Comparison of ENCODE assay signal across 22 cellular contexts in genomic region chr14:20671597-20672283, GRCh38. TPM values are rescaled to one million over a fixed set of nuclear protein-coding genes. Genes with fewer than 3 reads are reported as not detected.
DNase-seq lines count a peak whose midpoint lies in the region; ATAC-seq, FAIRE-seq and TF ChIP-seq lines count a peak whose summit lies in the region.
"Had no signal": no experiment of that assay in that cellular context is flagged by ENCODE, and none has a peak within 500 bp of the region (broad histone marks: within the 10 kb centered on the region; RNA-seq: fewer than 3 reads in every experiment).

No MANE protein-coding gene starts in this region.

- H2AFZ ChIP-seq in Loucy (ENCODE audit: low read length) (0 out of 2 replicates have a peak overlapping the region, but pooled peaks have one; percentile 37), hepatocyte (no peak overlapping the region)

- ATAC-seq in sciatic nerve: no peak
- no peak for ATAC-seq in stimulated activated naive CD8-positive, alpha-beta T cell treated with anti-CD3 and anti-CD28 coated beads, Interleukin-15, amount 100 ng/mL, for 72 hours
- ATAC-seq: effector memory CD8-positive, alpha-beta T cell; naive thymus-derived CD8-positive, alpha-beta T cell had no signal

- no peaks in the 10 kb centered on the region; the same call in 1 of the 2 replicates for H3F3A ChIP-seq in Loucy (ENCODE audit: low read depth)

- no peak overlapping the region for H3K9ac ChIP-seq in Loucy (ENCODE audit: low read depth, low read length, poor library complexity, severe bottlenecking)
- H3K9ac ChIP-seq: KMS-11 had no signal

- H3K27ac Mint-ChIP-seq in stimulated activated naive CD8-positive, alpha-beta T cell treated with anti-CD3 and anti-CD28 coated beads, Interleukin-15, amount 100 ng/mL, for 72 hours: no peak overlapping the region
- H3K27ac Mint-ChIP-seq: effector memory CD8-positive, alpha-beta T cell had no signal

- 47% methylated on average over 4 of the region's 4 CpGs for WGBS in hepatocyte (ENCODE audit: low lambda C conversion rate, missing lambda C conversion rate)

- peak overlapping the region; percentile 4 for H3K27ac ChIP-seq in hepatocyte
- H3K27ac ChIP-seq: HL-60, KMS-11, vagina had no signal

- H3K4me1 Mint-ChIP-seq in stimulated activated naive CD8-positive, alpha-beta T cell treated with anti-CD3 and anti-CD28 coated beads, Interleukin-15, amount 100 ng/mL, for 72 hours: peaks cover 28% of the 10 kb centered on the region

- H3K27me3 Mint-ChIP-seq in stimulated activated naive CD8-positive, alpha-beta T cell treated with anti-CD3 and anti-CD28 coated beads, Interleukin-15, amount 100 ng/mL, for 72 hours: no peaks in the 10 kb centered on the region
- H3K27me3 Mint-ChIP-seq: effector memory CD8-positive, alpha-beta T cell had no signal

- FAIRE-seq in GM19239 (lab: Jason Lieb, UNC): peak; percentile 42

- no peak for TF ChIP-seq CTCF in Loucy (conservative IDR thresholded peaks at IDR 0.05; ENCODE audit: low read length)
- no peak for TF ChIP-seq CTCF in hepatocyte (IDR thresholded peaks at IDR 0.05; ENCODE audit: poor library complexity)

- no peak overlapping the region for H3K4me3 Mint-ChIP-seq in stimulated activated naive CD8-positive, alpha-beta T cell treated with anti-CD3 and anti-CD28 coated beads, Interleukin-15, amount 100 ng/mL, for 72 hours
- H3K4me3 Mint-ChIP-seq: effector memory CD8-positive, alpha-beta T cell; naive thymus-derived CD8-positive, alpha-beta T cell had no signal

- H3K9me3 Mint-ChIP-seq in stimulated activated naive CD8-positive, alpha-beta T cell treated with anti-CD3 and anti-CD28 coated beads, Interleukin-15, amount 100 ng/mL, for 72 hours: peaks cover 0 to 5% of the 10 kb centered on the region in 2 donors
- H3K9me3 Mint-ChIP-seq: effector memory CD8-positive, alpha-beta T cell; naive thymus-derived CD8-positive, alpha-beta T cell had no signal

- H3K4me2 ChIP-seq in Loucy (ENCODE audit: low read depth, low read length, poor library complexity, severe bottlenecking) (peak overlapping the region; percentile 10), hepatocyte (no peak overlapping the region)
- H3K4me2 ChIP-seq: KMS-11 had no signal

- H3K4me3 ChIP-seq in Loucy (ENCODE audit: low read length, poor library complexity, severe bottlenecking) (no peak overlapping the region), hepatocyte (no peak overlapping the region)
- H3K4me3 ChIP-seq: vagina had no signal

- H3K79me2 ChIP-seq in Loucy (ENCODE audit: insufficient read depth, low read length): no peaks in the 10 kb centered on the region
- H3K79me2 ChIP-seq in hepatocyte: no peaks in the 10 kb centered on the region

- peaks cover 25% of the 10 kb centered on the region for H3K4me1 ChIP-seq in Loucy (ENCODE audit: insufficient read depth, low read length, poor library complexity, severe bottlenecking)
- no peaks in the 10 kb centered on the region for H3K4me1 ChIP-seq in hepatocyte (ENCODE audit: insufficient read depth)
- H3K4me1 ChIP-seq: Caco-2, vagina had no signal

- H3K9me3 ChIP-seq in Loucy (ENCODE audit: insufficient read depth, low read depth, low read length) (no peaks in the 10 kb centered on the region), hepatocyte (ENCODE audit: low read depth) (no peaks in the 10 kb centered on the region)
- H3K9me3 ChIP-seq: Caco-2, vagina had no signal

- intact Hi-C loops in sciatic nerve (cut with DNase I): no loop called here

- H3K27me3 ChIP-seq in Loucy (ENCODE audit: insufficient read depth, low read length, poor library complexity, severe bottlenecking) (no peaks in the 10 kb centered on the region), hepatocyte (peaks cover 7% of the 10 kb centered on the region)
- H3K27me3 ChIP-seq: vagina had no signal

- H4K20me1 ChIP-seq in Loucy (ENCODE audit: insufficient read depth, low read length, poor library complexity, severe bottlenecking) (no peaks in the 10 kb centered on the region), hepatocyte (ENCODE audit: insufficient read depth, poor library complexity, severe bottlenecking) (no peaks in the 10 kb centered on the region)

- no peaks in the 10 kb centered on the region for H3K36me3 ChIP-seq in Loucy (ENCODE audit: insufficient read depth, low read length)
- H3K36me3 ChIP-seq in hepatocyte (replicated peaks; ENCODE audit: insufficient read depth, low read depth): no peaks in the 10 kb centered on the region
- H3K36me3 ChIP-seq: vagina had no signal

- H3K9me2 ChIP-seq in Loucy (replicated peaks; ENCODE audit: low read depth, low read length) (no peaks in the 10 kb centered on the region), hepatocyte (replicated peaks; ENCODE audit: insufficient read depth) (no peaks in the 10 kb centered on the region)

- DNase-seq in ELR (ENCODE audit: low read depth) (peak; percentile 17), GM19239 (ENCODE audit: insufficient read length, low spot score) (no peak), hepatocyte (ENCODE audit: low spot score) (no peak), sciatic nerve (ENCODE audit: low spot score) (no peak)
- no peak for DNase-seq in stimulated activated naive CD8-positive, alpha-beta T cell treated with anti-CD3 and anti-CD28 coated beads, Interleukin-15, amount 100 ng/mL, for 72 hours
- DNase-seq in activated naive CD4-positive, alpha-beta T cell (lab: John Stamatoyannopoulos, UW): no peak
- no peak for DNase-seq in stimulated activated CD4-positive, alpha-beta T cell treated with anti-CD3 and anti-CD28 coated beads, Interleukin-12 subunit alpha, Interleukin-12 subunit beta, amount 100 ng/mL, for 4 hours
- DNase-seq: Caco-2; central memory CD4-positive, alpha-beta T cell; effector memory CD8-positive, alpha-beta T cell; naive thymus-derived CD8-positive, alpha-beta T cell; NCI-H1436; NCI-H2227 treated with DMSO at 0.1 percent for 48 hours; SHP77 treated with DMSO at 0.1 percent for 48 hours; stimulated activated CD4-positive, alpha-beta T cell treated with anti-CD3 and anti-CD28 coated beads, Interleukin-15, amount 100 ng/mL, for 24 hours; T-helper 9 cell had no signal

RNA-seq across cellular contexts. Expression of gene RNASE4, which starts 12.6 kb away (rescaled TPM):
- 76.8 and 96.2 TPM in 2 replicates for total RNA-seq in hepatocyte
- polyA plus RNA-seq in hepatocyte: 31.1 and 44.5 TPM in 2 replicates
- 81.6 TPM for total RNA-seq in sciatic nerve

RNA-seq across cellular contexts. Expression of gene ANG, which starts 16.8 kb away (rescaled TPM):
- 72.6 and 79.1 TPM in 2 replicates for total RNA-seq in hepatocyte
- 67.4 and 103 TPM in 2 replicates for polyA plus RNA-seq in hepatocyte
- total RNA-seq in sciatic nerve: 24.5 TPM

RNA-seq across cellular contexts. Expression of gene OR6S1, which starts 30.2 kb away (rescaled TPM):
- total RNA-seq in hepatocyte (not detected in 2 replicates), sciatic nerve (not detected)
- polyA plus RNA-seq in hepatocyte: not detected in 2 replicates
- total RNA-seq: Caco-2; lower leg skin; naive thymus-derived CD8-positive, alpha-beta T cell; posterior vena cava; vagina had no signal
- polyA plus RNA-seq: naive thymus-derived CD8-positive, alpha-beta T cell had no signal
